Comparison of ENCODE assay signal across 8 cellular contexts in the genomic region with DNA sequence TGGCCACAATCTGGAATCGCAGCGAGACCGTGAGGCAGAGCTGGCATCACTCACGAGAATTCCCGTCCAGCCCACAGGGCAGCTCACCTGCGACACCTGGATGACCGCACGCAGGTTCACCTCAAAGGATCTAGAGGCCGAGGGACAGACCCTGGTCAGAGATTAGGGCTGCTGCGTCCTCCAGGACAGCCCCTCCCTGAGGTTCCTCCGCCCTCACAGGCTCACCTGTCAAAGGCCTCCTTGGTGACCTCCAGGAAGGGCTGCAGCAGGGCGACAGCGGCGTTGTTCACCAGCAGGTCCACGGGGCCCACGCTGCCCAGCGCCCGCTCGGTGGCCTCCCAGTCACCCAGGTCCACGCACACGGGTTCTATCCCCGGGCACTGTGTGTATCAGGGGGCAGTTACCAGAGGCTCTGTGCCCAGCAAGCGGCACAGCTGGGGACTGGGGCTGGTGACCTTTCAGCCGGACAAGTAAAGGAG. TPM values are rescaled to one million over a fixed set of nuclear protein-coding genes. Genes with fewer than 3 reads are reported as not detected.
DNase-seq lines count a peak whose midpoint lies in the region; ATAC-seq and TF ChIP-seq lines count a peak whose summit lies in the region.

No MANE protein-coding gene starts in this region.

- intact Hi-C loops in naive thymus-derived CD4-positive, alpha-beta T cell (cut with micrococcal nuclease), result loop anchor here (1.0 to 10.0 kb wide), 12 partner anchors 13 to 418 kb away; a partner anchor contains a TSS

- no peak for ATAC-seq in naive thymus-derived CD4-positive, alpha-beta T cell
- no peak for ATAC-seq in HG03097 (IDR thresholded peaks at IDR 0.05; ENCODE audit: low FRiP score, unreplicated experiment)

- H3K4me1 ChIP-seq in BE2C (no peaks in the 10 kb centered on the region; the same call in 1 of the 2 replicates), HUES6 (ENCODE audit: control insufficient read depth, insufficient read depth, low read length) (peaks cover 22% of the 10 kb centered on the region)
- H3K4me1 ChIP-seq in naive thymus-derived CD4-positive, alpha-beta T cell (ENCODE audit: control insufficient read depth in 2 of 2, insufficient read depth in 2 of 2, low read length in 2 of 2), result peaks cover 7% of the 10 kb centered on the region in 2 donors

- peak overlapping the region in 5 of 9 donors; percentile 46 to 93 (median 63) for H3K27ac Mint-ChIP-seq in naive thymus-derived CD4-positive, alpha-beta T cell

- peak overlapping the region; percentile 80 for H3K4me3 ChIP-seq in BE2C (ENCODE audit: low read depth, low read length)
- H3K4me3 ChIP-seq in HUES6 (ENCODE audit: low read depth, low read length), result peak overlapping the region; percentile 66
- peak overlapping the region; percentile 71 for H3K4me3 ChIP-seq in naive thymus-derived CD4-positive, alpha-beta T cell (ENCODE audit: low read length)

- POLR2A ChIA-PET in naive thymus-derived CD4-positive, alpha-beta T cell (lab: Charles Lee), result interaction anchor here (1.5 to 3.1 kb wide), 4 partner anchors 11 to 90 kb away, joined by 3 to 12 read pairs (median 6); no protein-coding TSS in a partner anchor

- H3K9me3 Mint-ChIP-seq in naive thymus-derived CD4-positive, alpha-beta T cell, result no peaks in the 10 kb centered on the region

- no peaks in the 10 kb centered on the region for H3K27me3 Mint-ChIP-seq in naive thymus-derived CD4-positive, alpha-beta T cell

- DNase-seq in BE2C (no peak), MV-4-11 (lab: John Stamatoyannopoulos, UW) (no peak), DMS153 treated with DMSO at 0.1 percent for 48 hours (lab: John Stamatoyannopoulos, UW; ENCODE audit: unreplicated experiment) (no peak)
- no peak for DNase-seq in naive thymus-derived CD4-positive, alpha-beta T cell
- DNase-seq in activated CD4-positive, alpha-beta T cell treated with anti-CD3 and anti-CD28 coated beads, Interleukin-2, amount 50 U/mL, for 1 hour, result no peak

- H3K9me3 ChIP-seq in BE2C, result no peaks in the 10 kb centered on the region
- no peaks in the 10 kb centered on the region for H3K9me3 ChIP-seq in HUES6 (ENCODE audit: control insufficient read depth, insufficient read depth, low read depth, low read length)
- no peaks in the 10 kb centered on the region for H3K9me3 ChIP-seq in naive thymus-derived CD4-positive, alpha-beta T cell (ENCODE audit: control insufficient read depth in 2 of 3, low read length in 3 of 3)

- no peak overlapping the region for H3K27ac ChIP-seq in HUES6 (ENCODE audit: low read depth, low read length)
- peak overlapping the region; percentile 75 for H3K27ac ChIP-seq in cingulate gyrus (ENCODE audit: low read depth, low read length)
- H3K27ac ChIP-seq in naive thymus-derived CD4-positive, alpha-beta T cell (ENCODE audit: low read depth, low read length), result peak overlapping the region; percentile 75

- H3K4me1 Mint-ChIP-seq in naive thymus-derived CD4-positive, alpha-beta T cell, result peaks cover 14 to 29% (median 24%) of the 10 kb centered on the region in 7 donors

- TF ChIP-seq CTCF in BE2C (IDR thresholded peaks at IDR 0.05; ENCODE audit: low read depth, low read length), result no peak

- peaks cover 0 to 7% (median 6%) of the 10 kb centered on the region in 5 donors for H3K36me3 Mint-ChIP-seq in naive thymus-derived CD4-positive, alpha-beta T cell

- H3K4me3 Mint-ChIP-seq in naive thymus-derived CD4-positive, alpha-beta T cell, result peak overlapping the region; percentile 64 to 94 (median 86)

- H3K9ac ChIP-seq in HUES6 (ENCODE audit: low read length), result peak overlapping the region; percentile 46

- H3K27me3 ChIP-seq in BE2C (no peaks in the 10 kb centered on the region), HUES6 (ENCODE audit: control insufficient read depth, insufficient read depth, low read length) (no peaks in the 10 kb centered on the region)
- no peaks in the 10 kb centered on the region for H3K27me3 ChIP-seq in naive thymus-derived CD4-positive, alpha-beta T cell (ENCODE audit: control insufficient read depth in 2 of 2, insufficient read depth in 2 of 2, low read length in 2 of 2)

- H3K36me3 ChIP-seq in BE2C, result 0 out of 2 replicates have a peak, but pooled peaks cover 2% of the 10 kb centered on the region
- peaks cover 7% of the 10 kb centered on the region; the same call in 1 of the 2 replicates for H3K36me3 ChIP-seq in HUES6 (ENCODE audit: control insufficient read depth, insufficient read depth, low read length)
- peaks cover 0 to 6% (median 0%) of the 10 kb centered on the region in 3 experiments for H3K36me3 ChIP-seq in naive thymus-derived CD4-positive, alpha-beta T cell (ENCODE audit: control insufficient read depth in 2 of 3, insufficient read depth in 3 of 3, low read length in 3 of 3)

- CTCF ChIA-PET in naive thymus-derived CD4-positive, alpha-beta T cell (lab: Charles Lee), result no interaction called here

RNA-seq across cellular contexts. Expression of a gene that starts 0.8 kb away (rescaled TPM):
- polyA plus RNA-seq in BE2C (2012; ENCODE audit: insufficient read depth, insufficient read length, low read depth), result 335 TPM
- total RNA-seq in naive thymus-derived CD4-positive, alpha-beta T cell, result 100 to 1,000 TPM in 1 of 5 experiments, 10 to 100 TPM in 4; 63.0 to 130 (median 83.6) TPM
- polyA plus RNA-seq in naive thymus-derived CD4-positive, alpha-beta T cell, result 100 to 1,000 TPM; 164 to 228 TPM

RNA-seq across cellular contexts. Expression of a gene that starts 5.2 kb away (rescaled TPM):
- 65.3 TPM for polyA plus RNA-seq in BE2C (2012; ENCODE audit: insufficient read depth, insufficient read length, low read depth)
- 1 to 10 TPM; 1.3 to 8.5 (median 2.1) TPM for total RNA-seq in naive thymus-derived CD4-positive, alpha-beta T cell
- not detected for polyA plus RNA-seq in naive thymus-derived CD4-positive, alpha-beta T cell

RNA-seq across cellular contexts. Expression of a gene that starts 13.6 kb away (rescaled TPM):
- 12.0 TPM for polyA plus RNA-seq in BE2C (2012; ENCODE audit: insufficient read depth, insufficient read length, low read depth)
- total RNA-seq in naive thymus-derived CD4-positive, alpha-beta T cell, result 10 to 100 TPM in 4 of 5 experiments, 1 to 10 TPM in 1; 9.2 to 39.1 (median 15.0) TPM
- 1 to 10 TPM; 4.1 to 6.3 TPM for polyA plus RNA-seq in naive thymus-derived CD4-positive, alpha-beta T cell

RNA-seq across cellular contexts. Expression of a gene that starts 14.0 kb away (rescaled TPM):
- polyA plus RNA-seq in BE2C (2012; ENCODE audit: insufficient read depth, insufficient read length, low read depth), result 262 TPM
- total RNA-seq in naive thymus-derived CD4-positive, alpha-beta T cell, result 10 to 100 TPM; 25.5 to 71.8 (median 31.8) TPM
- polyA plus RNA-seq in naive thymus-derived CD4-positive, alpha-beta T cell, result 10 to 100 TPM; 62.3 to 72.7 TPM

RNA-seq across cellular contexts. Expression of a gene that starts 14.9 kb away (rescaled TPM):
- polyA plus RNA-seq in BE2C (2012; ENCODE audit: insufficient read depth, insufficient read length, low read depth), result 73.1 TPM
- total RNA-seq in naive thymus-derived CD4-positive, alpha-beta T cell, result 10 to 100 TPM; 25.0 to 45.5 (median 31.5) TPM
- polyA plus RNA-seq in naive thymus-derived CD4-positive, alpha-beta T cell, result 1 to 10 TPM; 4.2 to 6.7 TPM
